ENCODE assay signal across 1 cellular context in the genomic region with DNA sequence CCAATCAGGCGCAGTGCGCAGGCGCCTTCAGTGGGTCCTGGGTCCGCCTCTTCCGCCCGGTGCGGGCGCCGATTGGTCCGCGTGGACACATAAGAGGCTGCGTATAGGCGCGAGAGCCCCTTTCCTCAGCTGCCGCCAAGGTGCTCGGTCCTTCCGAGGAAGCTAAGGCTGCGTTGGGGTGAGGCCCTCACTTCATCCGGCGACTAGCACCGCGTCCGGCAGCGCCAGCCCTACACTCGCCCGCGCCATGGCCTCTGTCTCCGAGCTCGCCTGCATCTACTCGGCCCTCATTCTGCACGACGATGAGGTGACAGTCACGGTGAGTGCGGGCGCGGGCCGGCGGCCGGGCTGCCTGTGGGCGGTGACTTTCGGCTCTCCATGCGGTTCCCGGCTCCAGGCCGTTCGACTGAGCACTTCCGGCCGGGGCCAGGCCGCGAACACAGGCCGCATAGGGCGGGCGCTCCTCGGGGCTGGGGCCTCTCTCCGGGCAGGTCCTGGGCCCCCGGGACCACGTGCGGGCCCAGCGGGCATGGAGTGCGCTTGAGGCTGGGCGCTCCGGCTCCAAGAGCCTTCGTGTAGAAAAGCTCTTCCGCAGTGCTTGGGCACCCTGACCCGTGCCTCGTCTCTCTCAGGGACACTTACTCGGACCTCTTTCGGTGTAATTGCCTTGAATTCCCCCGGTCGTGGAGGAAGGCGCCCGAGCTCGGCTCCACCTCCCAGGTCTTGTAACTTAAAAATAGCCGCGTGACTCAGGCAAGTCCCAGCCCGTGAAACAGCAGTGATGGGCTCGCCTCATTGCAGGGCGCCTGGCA.
A peak's percentile ranks its signal among the peaks of the same experiment; 100 is the strongest.
TF ChIP-seq lines count a peak whose summit lies in the region.

Gene RPLP1, plus strand, starts transcription at position 117 of the 812 bp plus-strand sequence. Its CDS starts 131 bp downstream, at position 248.

TF ChIP-seq in HepG2, 621 proteins besides CTCF, POLR2A, EP300 and RAD21 (continued from another document and continues in another):
- TF ChIP-seq, protein P1, sequence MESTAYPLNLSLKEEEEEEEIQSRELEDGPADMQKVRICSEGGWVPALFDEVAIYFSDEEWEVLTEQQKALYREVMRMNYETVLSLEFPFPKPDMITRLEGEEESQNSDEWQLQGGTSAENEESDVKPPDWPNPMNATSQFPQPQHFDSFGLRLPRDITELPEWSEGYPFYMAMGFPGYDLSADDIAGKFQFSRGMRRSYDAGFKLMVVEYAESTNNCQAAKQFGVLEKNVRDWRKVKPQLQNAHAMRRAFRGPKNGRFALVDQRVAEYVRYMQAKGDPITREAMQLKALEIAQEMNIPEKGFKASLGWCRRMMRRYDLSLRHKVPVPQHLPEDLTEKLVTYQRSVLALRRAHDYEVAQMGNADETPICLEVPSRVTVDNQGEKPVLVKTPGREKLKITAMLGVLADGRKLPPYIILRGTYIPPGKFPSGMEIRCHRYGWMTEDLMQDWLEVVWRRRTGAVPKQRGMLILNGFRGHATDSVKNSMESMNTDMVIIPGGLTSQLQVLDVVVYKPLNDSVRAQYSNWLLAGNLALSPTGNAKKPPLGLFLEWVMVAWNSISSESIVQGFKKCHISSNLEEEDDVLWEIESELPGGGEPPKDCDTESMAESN (CRISPR knock-in tag; conservative IDR thresholded peaks at IDR 0.05) = peak; percentile 95
- TF ChIP-seq IRX3 (CRISPR knock-in tag; IDR thresholded peaks at IDR 0.05; ENCODE audit: borderline replicate concordance, low read depth) (peak; percentile 96), ZNF619 (CRISPR knock-in tag; IDR thresholded peaks at IDR 0.05) (no peak), ZNF496 (CRISPR knock-in tag; IDR thresholded peaks at IDR 0.05; ENCODE audit: insufficient replicate concordance) (no peak), HDAC6 (IDR thresholded peaks at IDR 0.05; ENCODE audit: low read depth, low read length) (no peak), SALL1 (CRISPR knock-in tag; IDR thresholded peaks at IDR 0.05) (peak; percentile 91), TP53 (CRISPR knock-in tag; conservative IDR thresholded peaks at IDR 0.05) (no peak), SAFB2 (CRISPR knock-in tag; IDR thresholded peaks at IDR 0.05; ENCODE audit: borderline replicate concordance, low read depth) (no peak), SIX4 (CRISPR knock-in tag; IDR thresholded peaks at IDR 0.05) (no peak), DR1 (CRISPR knock-in tag; IDR thresholded peaks at IDR 0.05) (peak; percentile 98), ZNF253 (CRISPR knock-in tag; IDR thresholded peaks at IDR 0.05; ENCODE audit: borderline replicate concordance) (no peak), REL (CRISPR knock-in tag; conservative IDR thresholded peaks at IDR 0.05) (no peak), ZNF549 (CRISPR knock-in tag; IDR thresholded peaks at IDR 0.05) (0 out of 2 replicates have a peak, but pooled peaks have one; percentile 6), ZFP90 (CRISPR knock-in tag; IDR thresholded peaks at IDR 0.05; ENCODE audit: borderline replicate concordance) (peak; percentile 82), MAF1 (CRISPR knock-in tag; IDR thresholded peaks at IDR 0.05; ENCODE audit: borderline replicate concordance) (no peak), IKZF4 (CRISPR knock-in tag; IDR thresholded peaks at IDR 0.05; ENCODE audit: borderline replicate concordance, low read depth, not compliant biosample characterization) (no peak), BCL6 (CRISPR knock-in tag; IDR thresholded peaks at IDR 0.05) (no peak; the same call in 1 of the 2 replicates), ZNF747 (CRISPR knock-in tag; IDR thresholded peaks at IDR 0.05; ENCODE audit: borderline replicate concordance) (0 out of 2 replicates have a peak, but pooled peaks have one; percentile 26), GPBP1L1 (CRISPR knock-in tag; IDR thresholded peaks at IDR 0.05) (no peak), MTF2 (CRISPR knock-in tag; IDR thresholded peaks at IDR 0.05; ENCODE audit: borderline replicate concordance) (no peak), PRDM15 (CRISPR knock-in tag; IDR thresholded peaks at IDR 0.05) (no peak), ZNF205 (CRISPR knock-in tag; IDR thresholded peaks at IDR 0.05) (no peak), PHB2 (IDR thresholded peaks at IDR 0.05; ENCODE audit: partially characterized antibody) (no peak)
- TF ChIP-seq, protein P2, sequence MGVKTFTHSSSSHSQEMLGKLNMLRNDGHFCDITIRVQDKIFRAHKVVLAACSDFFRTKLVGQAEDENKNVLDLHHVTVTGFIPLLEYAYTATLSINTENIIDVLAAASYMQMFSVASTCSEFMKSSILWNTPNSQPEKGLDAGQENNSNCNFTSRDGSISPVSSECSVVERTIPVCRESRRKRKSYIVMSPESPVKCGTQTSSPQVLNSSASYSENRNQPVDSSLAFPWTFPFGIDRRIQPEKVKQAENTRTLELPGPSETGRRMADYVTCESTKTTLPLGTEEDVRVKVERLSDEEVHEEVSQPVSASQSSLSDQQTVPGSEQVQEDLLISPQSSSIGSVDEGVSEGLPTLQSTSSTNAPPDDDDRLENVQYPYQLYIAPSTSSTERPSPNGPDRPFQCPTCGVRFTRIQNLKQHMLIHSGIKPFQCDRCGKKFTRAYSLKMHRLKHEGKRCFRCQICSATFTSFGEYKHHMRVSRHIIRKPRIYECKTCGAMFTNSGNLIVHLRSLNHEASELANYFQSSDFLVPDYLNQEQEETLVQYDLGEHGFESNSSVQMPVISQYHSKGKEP (CRISPR knock-in tag; IDR thresholded peaks at IDR 0.05) = no peak; the same call in 1 of the 2 replicates
- TF ChIP-seq, protein P3, sequence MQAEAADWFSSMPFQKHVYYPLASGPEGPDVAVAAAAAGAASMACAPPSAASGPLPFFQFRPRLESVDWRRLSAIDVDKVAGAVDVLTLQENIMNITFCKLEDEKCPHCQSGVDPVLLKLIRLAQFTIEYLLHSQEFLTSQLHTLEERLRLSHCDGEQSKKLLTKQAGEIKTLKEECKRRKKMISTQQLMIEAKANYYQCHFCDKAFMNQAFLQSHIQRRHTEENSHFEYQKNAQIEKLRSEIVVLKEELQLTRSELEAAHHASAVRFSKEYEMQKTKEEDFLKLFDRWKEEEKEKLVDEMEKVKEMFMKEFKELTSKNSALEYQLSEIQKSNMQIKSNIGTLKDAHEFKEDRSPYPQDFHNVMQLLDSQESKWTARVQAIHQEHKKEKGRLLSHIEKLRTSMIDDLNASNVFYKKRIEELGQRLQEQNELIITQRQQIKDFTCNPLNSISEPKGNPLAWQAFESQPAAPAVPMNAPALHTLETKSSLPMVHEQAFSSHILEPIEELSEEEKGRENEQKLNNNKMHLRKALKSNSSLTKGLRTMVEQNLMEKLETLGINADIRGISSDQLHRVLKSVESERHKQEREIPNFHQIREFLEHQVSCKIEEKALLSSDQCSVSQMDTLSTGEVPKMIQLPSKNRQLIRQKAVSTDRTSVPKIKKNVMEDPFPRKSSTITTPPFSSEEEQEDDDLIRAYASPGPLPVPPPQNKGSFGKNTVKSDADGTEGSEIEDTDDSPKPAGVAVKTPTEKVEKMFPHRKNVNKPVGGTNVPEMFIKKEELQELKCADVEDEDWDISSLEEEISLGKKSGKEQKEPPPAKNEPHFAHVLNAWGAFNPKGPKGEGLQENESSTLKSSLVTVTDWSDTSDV (CRISPR knock-in tag; IDR thresholded peaks at IDR 0.05) = no peak; the same call in 1 of the 2 replicates
- TF ChIP-seq, protein P4, sequence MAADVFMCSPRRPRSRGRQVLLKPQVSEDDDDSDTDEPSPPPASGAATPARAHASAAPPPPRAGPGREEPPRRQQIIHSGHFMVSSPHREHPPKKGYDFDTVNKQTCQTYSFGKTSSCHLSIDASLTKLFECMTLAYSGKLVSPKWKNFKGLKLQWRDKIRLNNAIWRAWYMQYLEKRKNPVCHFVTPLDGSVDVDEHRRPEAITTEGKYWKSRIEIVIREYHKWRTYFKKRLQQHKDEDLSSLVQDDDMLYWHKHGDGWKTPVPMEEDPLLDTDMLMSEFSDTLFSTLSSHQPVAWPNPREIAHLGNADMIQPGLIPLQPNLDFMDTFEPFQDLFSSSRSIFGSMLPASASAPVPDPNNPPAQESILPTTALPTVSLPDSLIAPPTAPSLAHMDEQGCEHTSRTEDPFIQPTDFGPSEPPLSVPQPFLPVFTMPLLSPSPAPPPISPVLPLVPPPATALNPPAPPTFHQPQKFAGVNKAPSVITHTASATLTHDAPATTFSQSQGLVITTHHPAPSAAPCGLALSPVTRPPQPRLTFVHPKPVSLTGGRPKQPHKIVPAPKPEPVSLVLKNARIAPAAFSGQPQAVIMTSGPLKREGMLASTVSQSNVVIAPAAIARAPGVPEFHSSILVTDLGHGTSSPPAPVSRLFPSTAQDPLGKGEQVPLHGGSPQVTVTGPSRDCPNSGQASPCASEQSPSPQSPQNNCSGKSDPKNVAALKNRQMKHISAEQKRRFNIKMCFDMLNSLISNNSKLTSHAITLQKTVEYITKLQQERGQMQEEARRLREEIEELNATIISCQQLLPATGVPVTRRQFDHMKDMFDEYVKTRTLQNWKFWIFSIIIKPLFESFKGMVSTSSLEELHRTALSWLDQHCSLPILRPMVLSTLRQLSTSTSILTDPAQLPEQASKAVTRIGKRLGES (CRISPR knock-in tag; IDR thresholded peaks at IDR 0.05; ENCODE audit: borderline replicate concordance) = peak; percentile 11; the same call in 1 of the 2 replicates
- TF ChIP-seq, protein P5, sequence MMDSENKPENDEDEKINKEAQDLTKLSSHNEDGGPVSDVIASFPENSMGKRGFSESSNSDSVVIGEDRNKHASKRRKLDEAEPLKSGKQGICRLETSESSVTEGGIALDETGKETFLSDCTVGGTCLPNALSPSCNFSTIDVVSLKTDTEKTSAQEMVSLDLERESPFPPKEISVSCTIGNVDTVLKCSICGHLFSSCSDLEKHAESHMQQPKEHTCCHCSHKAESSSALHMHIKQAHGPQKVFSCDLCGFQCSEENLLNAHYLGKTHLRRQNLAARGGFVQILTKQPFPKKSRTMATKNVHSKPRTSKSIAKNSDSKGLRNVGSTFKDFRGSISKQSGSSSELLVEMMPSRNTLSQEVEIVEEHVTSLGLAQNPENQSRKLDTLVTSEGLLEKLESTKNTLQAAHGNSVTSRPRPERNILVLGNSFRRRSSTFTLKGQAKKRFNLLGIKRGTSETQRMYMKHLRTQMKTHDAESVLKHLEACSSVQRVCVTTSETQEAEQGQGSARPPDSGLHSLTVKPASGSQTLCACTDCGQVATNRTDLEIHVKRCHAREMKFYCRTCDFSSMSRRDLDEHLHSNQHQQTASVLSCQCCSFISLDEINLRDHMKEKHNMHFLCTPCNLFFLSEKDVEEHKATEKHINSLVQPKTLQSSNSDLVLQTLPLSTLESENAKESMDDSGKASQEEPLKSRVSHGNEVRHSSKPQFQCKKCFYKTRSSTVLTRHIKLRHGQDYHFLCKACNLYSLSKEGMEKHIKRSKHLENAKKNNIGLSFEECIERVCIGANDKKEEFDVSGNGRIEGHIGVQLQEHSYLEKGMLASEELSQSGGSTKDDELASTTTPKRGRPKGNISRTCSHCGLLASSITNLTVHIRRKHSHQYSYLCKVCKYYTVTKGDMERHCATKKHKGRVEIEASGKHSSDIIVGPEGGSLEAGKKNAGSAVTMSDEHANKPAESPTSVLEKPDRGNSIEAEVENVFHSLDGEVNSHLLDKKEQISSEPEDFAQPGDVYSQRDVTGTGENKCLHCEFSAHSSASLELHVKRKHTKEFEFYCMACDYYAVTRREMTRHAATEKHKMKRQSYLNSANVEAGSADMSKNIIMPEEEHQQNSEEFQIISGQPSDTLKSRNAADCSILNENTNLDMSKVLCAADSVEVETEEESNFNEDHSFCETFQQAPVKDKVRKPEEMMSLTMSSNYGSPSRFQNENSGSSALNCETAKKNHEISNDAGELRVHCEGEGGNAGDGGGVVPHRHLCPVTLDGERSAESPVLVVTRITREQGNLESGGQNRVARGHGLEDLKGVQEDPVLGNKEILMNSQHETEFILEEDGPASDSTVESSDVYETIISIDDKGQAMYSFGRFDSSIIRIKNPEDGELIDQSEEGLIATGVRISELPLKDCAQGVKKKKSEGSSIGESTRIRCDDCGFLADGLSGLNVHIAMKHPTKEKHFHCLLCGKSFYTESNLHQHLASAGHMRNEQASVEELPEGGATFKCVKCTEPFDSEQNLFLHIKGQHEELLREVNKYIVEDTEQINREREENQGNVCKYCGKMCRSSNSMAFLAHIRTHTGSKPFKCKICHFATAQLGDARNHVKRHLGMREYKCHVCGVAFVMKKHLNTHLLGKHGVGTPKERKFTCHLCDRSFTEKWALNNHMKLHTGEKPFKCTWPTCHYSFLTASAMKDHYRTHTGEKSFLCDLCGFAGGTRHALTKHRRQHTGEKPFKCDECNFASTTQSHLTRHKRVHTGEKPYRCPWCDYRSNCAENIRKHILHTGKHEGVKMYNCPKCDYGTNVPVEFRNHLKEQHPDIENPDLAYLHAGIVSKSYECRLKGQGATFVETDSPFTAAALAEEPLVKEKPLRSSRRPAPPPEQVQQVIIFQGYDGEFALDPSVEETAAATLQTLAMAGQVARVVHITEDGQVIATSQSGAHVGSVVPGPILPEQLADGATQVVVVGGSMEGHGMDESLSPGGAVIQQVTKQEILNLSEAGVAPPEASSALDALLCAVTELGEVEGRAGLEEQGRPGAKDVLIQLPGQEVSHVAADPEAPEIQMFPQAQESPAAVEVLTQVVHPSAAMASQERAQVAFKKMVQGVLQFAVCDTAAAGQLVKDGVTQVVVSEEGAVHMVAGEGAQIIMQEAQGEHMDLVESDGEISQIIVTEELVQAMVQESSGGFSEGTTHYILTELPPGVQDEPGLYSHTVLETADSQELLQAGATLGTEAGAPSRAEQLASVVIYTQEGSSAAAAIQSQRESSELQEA (CRISPR knock-in tag; IDR thresholded peaks at IDR 0.05; ENCODE audit: not compliant biosample characterization) = no peak
